ENCODE assay signal across 1 cellular context in the genomic region with DNA sequence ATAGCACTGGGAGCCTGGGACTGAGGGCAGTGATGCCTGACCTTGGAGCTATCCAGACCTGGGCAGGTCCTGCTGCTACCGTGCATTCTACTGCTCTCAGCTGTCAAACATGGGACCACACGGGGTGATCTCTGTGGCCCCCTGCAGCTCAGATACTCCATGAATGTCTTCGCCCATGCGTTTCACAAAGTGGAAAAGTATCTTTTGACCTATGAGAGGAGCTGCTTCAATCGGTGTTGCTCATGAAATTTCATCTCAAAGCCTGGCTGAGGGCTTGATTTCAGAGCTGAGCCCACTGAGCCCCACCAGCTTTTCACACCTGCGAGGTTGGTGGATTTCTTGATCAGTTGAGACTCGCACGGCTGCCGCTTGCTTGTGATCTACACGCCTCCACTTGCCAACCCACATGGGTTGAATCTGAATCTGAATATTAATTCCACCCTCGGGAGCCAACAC.
TF ChIP-seq lines count a peak whose summit lies in the region.

No MANE protein-coding gene starts in this region.

TF ChIP-seq in K562, 482 proteins besides CTCF, POLR2A, EP300 and RAD21:
- TF ChIP-seq JUNB (CRISPR knock-in tag; conservative IDR thresholded peaks at IDR 0.05) (no peak), SRSF1 (IDR thresholded peaks at IDR 0.05; ENCODE audit: low read depth, low read length) (no peak), ZNF551 (CRISPR knock-in tag; IDR thresholded peaks at IDR 0.05) (no peak), RB1 (IDR thresholded peaks at IDR 0.05; ENCODE audit: low read depth) (no peak)
- TF ChIP-seq, protein P1, sequence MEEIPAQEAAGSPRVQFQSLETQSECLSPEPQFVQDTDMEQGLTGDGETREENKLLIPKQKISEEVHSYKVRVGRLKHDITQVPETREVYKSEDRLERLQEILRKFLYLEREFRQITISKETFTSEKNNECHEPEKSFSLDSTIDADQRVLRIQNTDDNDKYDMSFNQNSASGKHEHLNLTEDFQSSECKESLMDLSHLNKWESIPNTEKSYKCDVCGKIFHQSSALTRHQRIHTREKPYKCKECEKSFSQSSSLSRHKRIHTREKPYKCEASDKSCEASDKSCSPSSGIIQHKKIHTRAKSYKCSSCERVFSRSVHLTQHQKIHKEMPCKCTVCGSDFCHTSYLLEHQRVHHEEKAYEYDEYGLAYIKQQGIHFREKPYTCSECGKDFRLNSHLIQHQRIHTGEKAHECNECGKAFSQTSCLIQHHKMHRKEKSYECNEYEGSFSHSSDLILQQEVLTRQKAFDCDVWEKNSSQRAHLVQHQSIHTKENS (CRISPR knock-in tag; IDR thresholded peaks at IDR 0.05), result no peak
